In genomic region chr11:3163241-3163981, GRCh38 we compare ENCODE assay signal across 11 cellular contexts. TPM values are rescaled to one million over a fixed set of nuclear protein-coding genes. Genes with fewer than 3 reads are reported as not detected.
DNase-seq lines count a peak whose midpoint lies in the region; ATAC-seq, FAIRE-seq and TF ChIP-seq lines count a peak whose summit lies in the region.
"Had no signal": no experiment of that assay in that cellular context is flagged by ENCODE, and none has a peak within 500 bp of the region (broad histone marks: within the 10 kb centered on the region; RNA-seq: fewer than 3 reads in every experiment).

No MANE protein-coding gene starts in this region.

- no TSS peak for BruUV-seq in K562 (replicated peaks; lab: Mats Ljungman, UMichigan)

- H3K4me1 Mint-ChIP-seq in activated CD4-positive, alpha-beta T cell treated with anti-CD3 and anti-CD28 coated beads, Interleukin-2, amount 10 ng/mL, durations not matched to agents 24 days and 14 days = peaks cover 4% of the 10 kb centered on the region

- H3K27ac Mint-ChIP-seq in activated CD4-positive, alpha-beta T cell treated with anti-CD3 and anti-CD28 coated beads, Interleukin-2, amount 10 ng/mL, durations not matched to agents 24 days and 14 days = no peak overlapping the region

- no peak for TF ChIP-seq CTCF in K562 (IDR thresholded peaks at IDR 0.05 in 2 of 3, conservative IDR thresholded peaks at IDR 0.05 in 1 of 3; ENCODE audit: insufficient read depth in 2 of 3, low read depth in 1 of 3, low read length in 3 of 3)
- no peak for TF ChIP-seq CTCF in lower lobe of right lung (IDR thresholded peaks at IDR 0.05)
- TF ChIP-seq CTCF in tibial artery (IDR thresholded peaks at IDR 0.05) = no peak

- H3K9me3 ChIP-seq in K562 (replicated peaks; ENCODE audit: control insufficient read depth, insufficient read depth, low read depth, low read length) = no peaks in the 10 kb centered on the region
- no peaks in the 10 kb centered on the region for H3K9me3 ChIP-seq in lower lobe of right lung
- no peaks in the 10 kb centered on the region for H3K9me3 ChIP-seq in tibial artery

- FAIRE-seq in K562 (lab: Jason Lieb, UNC) = peak; percentile 71

- no peak for TF ChIP-seq POLR2A in K562 (conservative IDR thresholded peaks at IDR 0.05)

- in situ Hi-C loops in K562 (cut with MboI) = no loop called here

- intact Hi-C loops in activated CD4-positive, alpha-beta T cell treated with anti-CD3 and anti-CD28 coated beads, Interleukin-2, amount 10 ng/mL, durations not matched to agents 24 days and 14 days (cut with micrococcal nuclease) = no loop called here
- intact Hi-C loops in K562 (cut with micrococcal nuclease) = loop anchor here (10.0 kb wide), 1 partner anchor 49 kb away; no protein-coding TSS in a partner anchor
- intact Hi-C loops in lower lobe of right lung (cut with DNase I) = no loop called here
- intact Hi-C loops in tibial artery (cut with DNase I; ENCODE audit: low total_unique reads) = loop anchor here (5.0 kb wide), 1 partner anchor 41 kb away; no protein-coding TSS in a partner anchor

- H3K9ac ChIP-seq in K562 (ENCODE audit: insufficient read depth in 1 of 2, low read depth in 2 of 2, low read length in 2 of 2) = peak overlapping the region in 1 of 2 experiments; percentile 96; a peak in 2 of 4 replicates

- H3K79me2 ChIP-seq in K562 (ENCODE audit: control insufficient read depth, insufficient read depth, low read length) = peaks cover 32% of the 10 kb centered on the region

- no peak overlapping the region for H2AFZ ChIP-seq in K562 (ENCODE audit: low read depth, low read length)

- H3K36me3 ChIP-seq in K562 (ENCODE audit: control insufficient read depth, insufficient read depth, low read length) (no peaks in the 10 kb centered on the region), lower lobe of right lung (no peaks in the 10 kb centered on the region), tibial artery (no peaks in the 10 kb centered on the region)

- H3K4me3 ChIP-seq in K562 = peak overlapping the region; percentile 54; the same call in 1 of the 2 replicates
- peak overlapping the region; percentile 84 for H3K4me3 ChIP-seq in lower lobe of right lung
- peak overlapping the region; percentile 73 to 83 for H3K4me3 ChIP-seq in tibial artery

- no peak overlapping the region for H3K4me2 ChIP-seq in K562 (ENCODE audit: insufficient read depth, low read length)

- H3K9me1 ChIP-seq in K562 (ENCODE audit: control insufficient read depth, insufficient read depth, low read length) = peaks cover 3% of the 10 kb centered on the region

- TF ChIP-seq EP300 in K562 (IDR thresholded peaks at IDR 0.05; ENCODE audit: low read length) = no peak

- POLR2A ChIA-PET in K562 (lab: Yijun Ruan, JAX) = interaction anchor here (0.8 to 1.3 kb wide), 2 partner anchors 11 to 13 kb away, joined by 3 to 7 read pairs; no protein-coding TSS in a partner anchor

- H3K4me1 ChIP-seq in K562 (replicated peaks in 1 of 2; ENCODE audit: control insufficient read depth in 2 of 2, insufficient read depth in 2 of 2, low read length in 2 of 2) (peaks cover 23 to 81% of the 10 kb centered on the region in 2 experiments), lower lobe of right lung (peaks cover 57% of the 10 kb centered on the region), tibial artery (peaks cover 7 to 65% (median 55%) of the 10 kb centered on the region in 4 donors)

- CTCF ChIA-PET in K562 (lab: Yijun Ruan, JAX; ENCODE audit: low intra/inter-chr PET ratio) = no interaction called here

- WGBS in K562 (ENCODE audit: insufficient coverage, low coverage, missing lambda C conversion rate) = 44% methylated on average over 15 of the region's 15 CpGs

- TF ChIP-seq RAD21 in K562 (CRISPR knock-in tag; conservative IDR thresholded peaks at IDR 0.05 in 1 of 2, IDR thresholded peaks at IDR 0.05 in 1 of 2) = no peak

- no peaks in the 10 kb centered on the region for H3K36me3 Mint-ChIP-seq in activated CD4-positive, alpha-beta T cell treated with anti-CD3 and anti-CD28 coated beads, Interleukin-2, amount 10 ng/mL, durations not matched to agents 24 days and 14 days (ENCODE audit: low read depth)
- H3K36me3 Mint-ChIP-seq: activated naive CD4-positive, alpha-beta T cell treated with anti-CD3 and anti-CD28 coated beads, Interleukin-2, amount 50 U/mL, for 72 hours had no signal

- no peak overlapping the region for H3K27ac ChIP-seq in K562 (ENCODE audit: extremely low read depth, low read depth, low read length)
- peak overlapping the region; percentile 13 for H3K27ac ChIP-seq in lower lobe of right lung
- H3K27ac ChIP-seq in tibial artery = peak overlapping the region; percentile 90 to 93

- no peaks in the 10 kb centered on the region for H3K9me3 Mint-ChIP-seq in activated CD4-positive, alpha-beta T cell treated with anti-CD3 and anti-CD28 coated beads, Interleukin-2, amount 10 ng/mL, durations not matched to agents 24 days and 14 days
- H3K9me3 Mint-ChIP-seq: activated naive CD4-positive, alpha-beta T cell treated with anti-CD3 and anti-CD28 coated beads, Interleukin-2, amount 50 U/mL, for 72 hours had no signal

- DNase-seq in activated CD4-positive, alpha-beta T cell treated with anti-CD3 and anti-CD28 coated beads, Interleukin-2, amount 10 ng/mL, durations not matched to agents 24 days and 14 days = no peak
- DNase-seq in activated CD4-positive, alpha-beta T cell treated with anti-CD3 and anti-CD28 coated beads, Interleukin-2, amount 50 U/mL, for 48 hours = no peak
- DNase-seq in K562 (ENCODE audit: extremely low read depth in 1 of 4, low spot score in 3 of 4) (no peak), lower lobe of right lung (peak; percentile 36), tibial artery (peak; percentile 20 to 65), left lobe of liver (ENCODE audit: low spot score) (no peak)
- DNase-seq: DMS153; stimulated activated CD4-positive, alpha-beta T cell treated with anti-CD3 and anti-CD28 coated beads, Interleukin-4, amount 100 ng/mL, for 24 hours had no signal

- H3K27me3 ChIP-seq in K562 (ENCODE audit: control insufficient read depth in 2 of 2, insufficient read depth in 2 of 2, low read length in 2 of 2) (no peaks in the 10 kb centered on the region), lower lobe of right lung (ENCODE audit: low read depth) (no peaks in the 10 kb centered on the region), tibial artery (no peaks in the 10 kb centered on the region)

- H3K27me3 Mint-ChIP-seq in activated CD4-positive, alpha-beta T cell treated with anti-CD3 and anti-CD28 coated beads, Interleukin-2, amount 10 ng/mL, durations not matched to agents 24 days and 14 days = peaks cover 46% of the 10 kb centered on the region

- ATAC-seq in K562 = no peak
- no peak for ATAC-seq in lower lobe of right lung
- ATAC-seq in HG03442 (IDR thresholded peaks at IDR 0.05; ENCODE audit: unreplicated experiment) = no peak
- no peak for ATAC-seq in left lobe of liver
- no peak for ATAC-seq in GM21619 (IDR thresholded peaks at IDR 0.05; ENCODE audit: unreplicated experiment)

- peak overlapping the region; percentile 36 for H3K4me3 Mint-ChIP-seq in activated CD4-positive, alpha-beta T cell treated with anti-CD3 and anti-CD28 coated beads, Interleukin-2, amount 10 ng/mL, durations not matched to agents 24 days and 14 days

- peaks cover 22% of the 10 kb centered on the region for H4K20me1 ChIP-seq in K562 (replicated peaks; ENCODE audit: control insufficient read depth, insufficient read depth, low read length)

RNA-seq across cellular contexts. Expression of gene OSBPL5, which starts 1.7 kb away (rescaled TPM):
- 2.3 and 3.4 TPM in 2 replicates for total RNA-seq in activated CD4-positive, alpha-beta T cell treated with anti-CD3 and anti-CD28 coated beads, Interleukin-2, amount 10 ng/mL, durations not matched to agents 24 days and 14 days
- 40.9 and 87.7 TPM in 2 replicates for total RNA-seq in K562 (2011; cell fraction: chromatin; rRNA removed; ENCODE audit: low replicate concordance)
- 31.7 and 40.8 TPM in 2 replicates for total RNA-seq in K562 (2011; cell fraction: nucleolus; rRNA removed)
- total RNA-seq in K562 (2011; cell fraction: nucleoplasm; rRNA removed) = 28.2 and 35.2 TPM in 2 replicates
- 6.6 and 8.0 TPM in 2 replicates for total RNA-seq in K562 (2014; rRNA removed)
- total RNA-seq in K562 (2014; rRNA removed; fragmentation: Illumina TruSeq; extraction: Trizol) = 1.4 and 2.4 TPM in 2 replicates
- total RNA-seq in K562 (2015; rRNA removed; fragmentation: Illumina TruSeq; extraction: Trizol) = 6.4 and 6.5 TPM in 2 replicates
- total RNA-seq in K562 (2021) = 14.3 and 14.8 TPM in 2 replicates
- 3.2 and 7.5 TPM in 2 replicates for polyA plus RNA-seq in K562 (2011; rRNA removed)
- 3.8 and 6.2 TPM in 2 replicates for polyA plus RNA-seq in K562 (2011; cell fraction: cytosol; rRNA removed)
- 22.7 and 40.1 TPM in 2 replicates for polyA plus RNA-seq in K562 (2011; cell fraction: nucleus; rRNA removed)
- 7.8 and 10.2 TPM in 2 replicates for polyA plus RNA-seq in K562 (2012)
- 3.1 and 4.6 TPM in 2 replicates for polyA plus RNA-seq in K562 (2014; fragmentation: Illumina TruSeq; extraction: Trizol)
- polyA plus RNA-seq in K562 (2014; fragmentation: Nextera tagmentation; extraction: Ambion mirVana) = under 1 TPM; 0.06 to 0.10 TPM
- 6.6 and 11.9 TPM in 2 replicates for polyA plus RNA-seq in K562 (2014; rRNA removed)
- polyA minus RNA-seq in K562 (2011; rRNA and poly(A)+ RNA removed) = 1.6 and 1.9 TPM in 2 replicates
- polyA minus RNA-seq in K562 (2011; cell fraction: cytosol; rRNA and poly(A)+ RNA removed) = 5.9 and 6.9 TPM in 2 replicates
- 13.1 and 15.5 TPM in 2 replicates for polyA minus RNA-seq in K562 (2011; cell fraction: nucleus; rRNA and poly(A)+ RNA removed)
- 46.2 TPM for total RNA-seq in lower lobe of right lung
- total RNA-seq in left lobe of liver = 3.6 TPM

RNA-seq across cellular contexts. Expression of gene MRGPRG, which starts 55.2 kb away (rescaled TPM):
- total RNA-seq in activated CD4-positive, alpha-beta T cell treated with anti-CD3 and anti-CD28 coated beads, Interleukin-2, amount 10 ng/mL, durations not matched to agents 24 days and 14 days = not detected in 2 replicates
- not detected in 2 replicates for total RNA-seq in K562 (2011; cell fraction: chromatin; rRNA removed; ENCODE audit: low replicate concordance)
- not detected in 2 replicates for total RNA-seq in K562 (2011; cell fraction: nucleolus; rRNA removed)
- not detected in 2 replicates for total RNA-seq in K562 (2011; cell fraction: nucleoplasm; rRNA removed)
- total RNA-seq in K562 (2014; rRNA removed) (not detected in 2 replicates), K562 (2014; rRNA removed; fragmentation: Illumina TruSeq; extraction: Trizol) (not detected in 2 replicates), K562 (2015; rRNA removed; fragmentation: Illumina TruSeq; extraction: Trizol) (not detected in 2 replicates), K562 (2021) (not detected in 2 replicates), lower lobe of right lung (not detected), left lobe of liver (not detected)
- polyA plus RNA-seq in K562 (2011; rRNA removed) (not detected in 2 replicates), K562 (2014; fragmentation: Illumina TruSeq; extraction: Trizol) (not detected in 2 replicates), K562 (2014; fragmentation: Nextera tagmentation; extraction: Ambion mirVana) (not detected), K562 (2014; rRNA removed) (not detected in 2 replicates)
- polyA plus RNA-seq in K562 (2011; cell fraction: cytosol; rRNA removed) = not detected in 2 replicates
- polyA plus RNA-seq in K562 (2011; cell fraction: nucleus; rRNA removed) = not detected in 2 replicates
- not detected in 2 replicates for polyA plus RNA-seq in K562 (2012)
- not detected in 2 replicates for polyA minus RNA-seq in K562 (2011; rRNA and poly(A)+ RNA removed)
- polyA minus RNA-seq in K562 (2011; cell fraction: cytosol; rRNA and poly(A)+ RNA removed) = not detected in 2 replicates
- polyA minus RNA-seq in K562 (2011; cell fraction: nucleus; rRNA and poly(A)+ RNA removed) = not detected in 2 replicates
- total RNA-seq: activated naive CD4-positive, alpha-beta T cell treated with anti-CD3 and anti-CD28 coated beads, Interleukin-2, amount 50 U/mL, for 72 hours had no signal

Comparison
In these comparisons a context has a peak if more than half of its experiments do, and no peak if none do; other contexts are left out.
1. DNase-seq: peak in lower lobe of right lung (single experiment) and tibial artery (2 of 2); none in activated CD4-positive, alpha-beta T cell treated with anti-CD3 and anti-CD28 coated beads, Interleukin-2, amount 10 ng/mL, durations not matched to agents 24 days and 14 days (single experiment), activated CD4-positive, alpha-beta T cell treated with anti-CD3 and anti-CD28 coated beads, Interleukin-2, amount 50 U/mL, for 48 hours (0 of 2), K562 (0 of 4) and left lobe of liver (single experiment).
2. intact Hi-C loops: an anchor here in K562 (10.0 kb wide) and tibial artery (5.0 kb wide); none called in activated CD4-positive, alpha-beta T cell treated with anti-CD3 and anti-CD28 coated beads, Interleukin-2, amount 10 ng/mL, durations not matched to agents 24 days and 14 days and lower lobe of right lung.
3. Peak in every context shown above with its lines, with median percentiles within 50 percentile points of each other: H3K4me3 ChIP-seq.